In the genomic region with DNA sequence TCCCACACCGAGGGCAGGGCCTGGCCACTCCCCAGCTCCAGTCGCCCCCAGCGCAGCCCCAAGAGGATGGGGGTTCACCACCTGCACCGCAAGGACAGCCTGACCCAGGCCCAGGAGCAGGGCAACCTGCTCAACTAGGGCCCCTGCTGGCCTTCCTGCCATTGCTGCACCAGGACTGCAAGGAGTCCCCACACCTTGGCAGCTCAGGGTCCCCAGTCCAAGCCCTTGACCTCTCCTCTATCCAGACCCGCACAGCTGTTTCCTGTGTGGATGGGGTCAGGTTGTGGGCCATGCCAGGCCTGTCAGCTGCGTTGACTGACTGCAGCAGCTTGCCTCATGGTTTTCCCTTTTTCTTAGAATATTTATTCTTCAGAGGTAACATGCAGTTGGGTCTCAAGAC, we compare ENCODE assay signal across 19 cellular contexts. TPM values are rescaled to one million over a fixed set of nuclear protein-coding genes. Genes with fewer than 3 reads are reported as not detected.
"Had no signal": no experiment of that assay in that cellular context is flagged by ENCODE, and none has a peak within 500 bp of the region (broad histone marks: within the 10 kb centered on the region; RNA-seq: fewer than 3 reads in every experiment).

No MANE protein-coding gene starts in this region.

- H3K27me3 ChIP-seq: tibial nerve, uterus had no signal

- H3K36me3 ChIP-seq: uterus had no signal

- DNase-seq: activated B cell treated with CpG ODN at 0.5 μM for 24 hours; activated CD4-positive, alpha-beta T cell treated with anti-CD3 and anti-CD28 coated beads for 48 hours; activated CD8-positive, alpha-beta memory T cell treated with anti-CD3 and anti-CD28 coated beads, Interleukin-2, amount 50 U/mL, for 48 hours; activated CD8-positive, alpha-beta T cell treated with anti-CD3 and anti-CD28 coated beads for 36 hours; activated naive CD4-positive, alpha-beta T cell; activated naive CD8-positive, alpha-beta T cell treated with anti-CD3 and anti-CD28 coated beads, Interleukin-2, amount 10 ng/mL, durations not matched to agents 7 days and 5 days; central memory CD4-positive, alpha-beta T cell; kidney; left ventricle myocardium superior; mesendoderm; natural killer cell; nucleus accumbens; stimulated activated CD4-positive, alpha-beta T cell treated with anti-CD3 and anti-CD28 coated beads, Interleukin-4, amount 100 ng/mL, for 24 hours; stimulated activated naive CD4-positive, alpha-beta T cell treated with Interleukin-2 at 50 U/mL for 16 hours; substantia nigra; uterus had no signal

- H3K4me3 ChIP-seq: skin epidermis, tibial nerve, uterus had no signal

- H3K27ac Mint-ChIP-seq: activated B cell treated with CpG ODN at 0.5 μM for 24 hours had no signal

- ATAC-seq: left ventricle myocardium superior had no signal

- H3K4me3 Mint-ChIP-seq: activated B cell treated with CpG ODN at 0.5 μM for 24 hours; activated CD8-positive, alpha-beta T cell treated with anti-CD3 and anti-CD28 coated beads for 36 hours; activated naive CD8-positive, alpha-beta T cell treated with anti-CD3 and anti-CD28 coated beads, Interleukin-2, amount 10 ng/mL, durations not matched to agents 7 days and 5 days; brain; natural killer cell had no signal

- H3K9me3 Mint-ChIP-seq: activated B cell treated with CpG ODN at 0.5 μM for 24 hours; activated CD8-positive, alpha-beta T cell treated with anti-CD3 and anti-CD28 coated beads for 36 hours; activated naive CD8-positive, alpha-beta T cell treated with anti-CD3 and anti-CD28 coated beads, Interleukin-2, amount 10 ng/mL, durations not matched to agents 7 days and 5 days; natural killer cell had no signal

- H3K27ac ChIP-seq: skin epidermis had no signal

- H3K36me3 Mint-ChIP-seq: natural killer cell had no signal

- H3K9me3 ChIP-seq: tibial nerve, uterus had no signal

RNA-seq across cellular contexts. Expression of a gene that starts 50.4 kb away (rescaled TPM):
- total RNA-seq: natural killer cell had no signal
